16 cellular contexts compared by ENCODE assay signal in genomic region chr2:179596018-179596417, GRCh38.
DNase-seq lines count a peak whose midpoint lies in the region; ATAC-seq and TF ChIP-seq lines count a peak whose summit lies in the region.
"Had no signal": no experiment of that assay in that cellular context is flagged by ENCODE, and none has a peak within 500 bp of the region (broad histone marks: within the 10 kb centered on the region; RNA-seq: fewer than 3 reads in every experiment).

No MANE protein-coding gene starts in this region.

- intact Hi-C loops in IMR-90 (cut with micrococcal nuclease) = no loop called here
- intact Hi-C loops in aorta (cut with DNase I) = no loop called here

- in situ Hi-C loops in IMR-90 (cut with MboI; ENCODE audit: low sequenced_read_pairs) (no loop called here), brain microvascular endothelial cell (cut with HindIII; ENCODE audit: low pct_ligation_motif_present, low sequenced_read_pairs) (no loop called here)

- H3K9ac ChIP-seq in IMR-90 (ENCODE audit: low read depth, low read length) (no peak overlapping the region), Karpas-422 (ENCODE audit: low read length) (no peak overlapping the region)

- H3K56ac ChIP-seq in IMR-90 (ENCODE audit: extremely low read depth, insufficient read depth, low read length) = no peak overlapping the region

- H4K20me1 ChIP-seq in IMR-90 (ENCODE audit: insufficient read depth, low read length) (no peaks in the 10 kb centered on the region), Karpas-422 (ENCODE audit: insufficient read depth, low read depth, low read length) (no peaks in the 10 kb centered on the region)

- no peak overlapping the region for H3K4me3 Mint-ChIP-seq in naive thymus-derived CD8-positive, alpha-beta T cell
- H3K4me3 Mint-ChIP-seq: activated CD8-positive, alpha-beta memory T cell treated with anti-CD3 and anti-CD28 coated beads, Interleukin-2, amount 10 ng/mL, durations not matched to agents 7 days and 5 days had no signal

- H3K4me1 ChIP-seq in ACC112 (ENCODE audit: control insufficient read depth, insufficient read depth, low read length, unreplicated experiment) = peaks cover 30% of the 10 kb centered on the region
- peaks cover 3% of the 10 kb centered on the region for H3K4me1 ChIP-seq in IMR-90 (ENCODE audit: control insufficient read depth, insufficient read depth, low read length)
- no peaks in the 10 kb centered on the region for H3K4me1 ChIP-seq in aorta (ENCODE audit: control insufficient read depth in 1 of 2, insufficient read depth in 2 of 2, low read length in 2 of 2)
- H3K4me1 ChIP-seq in Karpas-422 (ENCODE audit: low read length) = no peaks in the 10 kb centered on the region
- H3K4me1 ChIP-seq: spleen had no signal

- H4K91ac ChIP-seq in IMR-90 (ENCODE audit: insufficient read depth, low read depth, low read length) = no peak overlapping the region

- H2AK9ac ChIP-seq in IMR-90 (replicated peaks; ENCODE audit: low read depth, low read length, poor library complexity) = no peak overlapping the region

- WGBS in IMR-90 (ENCODE audit: extremely low coverage in 2 of 2, insufficient read length in 1 of 2), 2 experiments = no CpG with 5 or more reads among the region's 1 CpG
- WGBS in aorta, 2 donors = 75 to 90% methylated on average over 1 of the region's 1 CpG

- H3K79me2 ChIP-seq in ACC112 (ENCODE audit: control insufficient read depth, insufficient read depth, low read length, unreplicated experiment) = no peaks in the 10 kb centered on the region
- H3K79me2 ChIP-seq in Karpas-422 (ENCODE audit: low read length) = no peaks in the 10 kb centered on the region

- H4K5ac ChIP-seq in IMR-90 (ENCODE audit: low read depth, low read length) = peak overlapping the region; percentile 61; the same call in 1 of the 2 replicates

- TF ChIP-seq CTCF in IMR-90 (conservative IDR thresholded peaks at IDR 0.05; ENCODE audit: low read depth, low read length) (no peak), brain microvascular endothelial cell (IDR thresholded peaks at IDR 0.05; ENCODE audit: low read depth, low read length, missing control alignments) (no peak)

- H2BK20ac ChIP-seq in IMR-90 (ENCODE audit: low read depth, low read length) = 0 out of 2 replicates have a peak overlapping the region, but pooled peaks have one; percentile 62

- H4K8ac ChIP-seq in IMR-90 (ENCODE audit: low read depth in 2 of 2, low read length in 2 of 2) = no peak overlapping the region

- TF ChIP-seq POLR2A in IMR-90 (IDR thresholded peaks at IDR 0.05; ENCODE audit: low read depth, low read length) = no peak

- H3K27ac Mint-ChIP-seq in naive thymus-derived CD8-positive, alpha-beta T cell = no peak overlapping the region
- H3K27ac Mint-ChIP-seq: activated CD8-positive, alpha-beta memory T cell treated with anti-CD3 and anti-CD28 coated beads, Interleukin-2, amount 10 ng/mL, durations not matched to agents 7 days and 5 days had no signal

- no peaks in the 10 kb centered on the region for H3K27me3 ChIP-seq in ACC112 (ENCODE audit: insufficient read depth, low read length)
- H3K27me3 ChIP-seq in IMR-90 (ENCODE audit: control insufficient read depth, insufficient read depth, low read length) = no peaks in the 10 kb centered on the region
- H3K27me3 ChIP-seq in brain microvascular endothelial cell (replicated peaks) = no peaks in the 10 kb centered on the region
- no peaks in the 10 kb centered on the region for H3K27me3 ChIP-seq in aorta (ENCODE audit: control insufficient read depth in 1 of 2, insufficient read depth in 2 of 2, low read length in 1 of 2)
- no peaks in the 10 kb centered on the region; the same call in 1 of the 2 replicates for H3K27me3 ChIP-seq in Karpas-422 (ENCODE audit: low read length)
- H3K27me3 ChIP-seq: spleen had no signal

- H3K27me3 Mint-ChIP-seq in naive thymus-derived CD8-positive, alpha-beta T cell = peaks cover 0 to 3% (median 2%) of the 10 kb centered on the region in 5 donors
- H3K27me3 Mint-ChIP-seq: activated CD8-positive, alpha-beta memory T cell treated with anti-CD3 and anti-CD28 coated beads, Interleukin-2, amount 10 ng/mL, durations not matched to agents 7 days and 5 days had no signal

- dilution Hi-C loops in IMR-90 (cut with HindIII; ENCODE audit: low sequenced_read_pairs, unreplicated experiment) = no loop called here

- H3K4me1 Mint-ChIP-seq in naive thymus-derived CD8-positive, alpha-beta T cell = no peaks in the 10 kb centered on the region
- H3K4me1 Mint-ChIP-seq: activated CD8-positive, alpha-beta memory T cell treated with anti-CD3 and anti-CD28 coated beads, Interleukin-2, amount 10 ng/mL, durations not matched to agents 7 days and 5 days had no signal

- H3K27ac ChIP-seq in ACC112 (ENCODE audit: low read depth, low read length) (peak overlapping the region; percentile 59), IMR-90 (ENCODE audit: insufficient read depth, low read length) (no peak overlapping the region), brain microvascular endothelial cell (no peak overlapping the region), aorta (ENCODE audit: low read depth in 1 of 2, low read length in 2 of 2) (no peak overlapping the region), Karpas-422 (ENCODE audit: low read length) (no peak overlapping the region)
- H3K27ac ChIP-seq: SK-N-MC, spleen, WERI-Rb-1 had no signal

- H3K36me3 Mint-ChIP-seq in naive thymus-derived CD8-positive, alpha-beta T cell = no peaks in the 10 kb centered on the region
- H3K36me3 Mint-ChIP-seq: activated CD8-positive, alpha-beta memory T cell treated with anti-CD3 and anti-CD28 coated beads, Interleukin-2, amount 10 ng/mL, durations not matched to agents 7 days and 5 days had no signal

- no peak for TF ChIP-seq RAD21 in IMR-90 (IDR thresholded peaks at IDR 0.05; ENCODE audit: low read length)

- H3K9me3 ChIP-seq in IMR-90 (ENCODE audit: control insufficient read depth, insufficient read depth, low read length) (no peaks in the 10 kb centered on the region), aorta (ENCODE audit: control insufficient read depth, low read length) (no peaks in the 10 kb centered on the region), Karpas-422 (ENCODE audit: low read length) (no peaks in the 10 kb centered on the region)
- H3K9me3 ChIP-seq: spleen had no signal

- no TSS peak for BruUV-seq in IMR-90 (replicated peaks; lab: Mats Ljungman, UMichigan)

- H3K4me2 ChIP-seq in IMR-90 (ENCODE audit: low read depth, low read length) (no peak overlapping the region), Karpas-422 (ENCODE audit: low read depth, low read length, poor library complexity, severe bottlenecking) (no peak overlapping the region)

- H2BK15ac ChIP-seq in IMR-90 (ENCODE audit: low read depth, low read length) = peak overlapping the region; percentile 4; the same call in 1 of the 3 replicates

- CTCF ChIA-PET in IMR-90 (lab: Yijun Ruan, JAX) = interaction anchor here (1.4 kb wide), 1 partner anchor 154 kb away, joined by 3 read pairs; no protein-coding TSS in a partner anchor

- POLR2A ChIA-PET in IMR-90 (lab: Charles Lee; ENCODE audit: unreplicated experiment) = interaction anchor here (0.6 kb wide), 1 partner anchor 23 kb away, joined by 3 read pairs; no protein-coding TSS in a partner anchor
- POLR2A ChIA-PET in naive thymus-derived CD8-positive, alpha-beta T cell (lab: Charles Lee) = no interaction called here

- no peaks in the 10 kb centered on the region for H3K9me3 Mint-ChIP-seq in naive thymus-derived CD8-positive, alpha-beta T cell

- H3K9me2 ChIP-seq in Karpas-422 (replicated peaks; ENCODE audit: insufficient read depth, low read length) = no peaks in the 10 kb centered on the region

- H3K18ac ChIP-seq in IMR-90 (ENCODE audit: low read depth, low read length) = peak overlapping the region; percentile 82; the same call in 1 of the 2 replicates

- H3K79me1 ChIP-seq in IMR-90 (ENCODE audit: low read depth in 1 of 2, low read length in 2 of 2) = no peaks in the 10 kb centered on the region

- H2AFZ ChIP-seq in ACC112 (ENCODE audit: low read length, unreplicated experiment) (peak overlapping the region; percentile 57), IMR-90 (replicated peaks; ENCODE audit: low read length, poor library complexity) (no peak overlapping the region), Karpas-422 (ENCODE audit: low read length) (no peak overlapping the region)

- no peaks in the 10 kb centered on the region for H3K9me1 ChIP-seq in IMR-90 (ENCODE audit: insufficient read depth, low read length)

- H2BK120ac ChIP-seq in IMR-90 (ENCODE audit: low read depth, low read length) = no peak overlapping the region

- H3K4me3 ChIP-seq in ACC112 (ENCODE audit: low read depth, low read length) = no peak overlapping the region
- H3K4me3 ChIP-seq in IMR-90 (ENCODE audit: insufficient read depth, low read depth, low read length) = no peak overlapping the region
- H3K4me3 ChIP-seq in brain microvascular endothelial cell (ENCODE audit: low read depth, low read length) = no peak overlapping the region
- H3K4me3 ChIP-seq in aorta (ENCODE audit: low read length in 2 of 2) = no peak overlapping the region
- no peak overlapping the region for H3K4me3 ChIP-seq in Karpas-422 (ENCODE audit: low read length)
- H3K4me3 ChIP-seq: SK-N-MC, spleen had no signal

- no peak overlapping the region for H3K4ac ChIP-seq in IMR-90 (ENCODE audit: low read depth, low read length)

- H2BK5ac ChIP-seq in IMR-90 (ENCODE audit: low read depth, low read length, poor library complexity, severe bottlenecking) = peak overlapping the region; percentile 63

- H3K14ac ChIP-seq in IMR-90 (replicated peaks; ENCODE audit: low read depth, low read length) = no peak overlapping the region

- H3K23ac ChIP-seq in IMR-90 (ENCODE audit: low read depth, low read length) = no peak overlapping the region

- ATAC-seq in IMR-90 (ENCODE audit: low read depth) (peak; percentile 19; the same call in 1 of the 2 replicates), aorta (ENCODE audit: low FRiP score) (no peak)
- ATAC-seq in naive thymus-derived CD8-positive, alpha-beta T cell = no peak
- ATAC-seq: activated CD8-positive, alpha-beta memory T cell treated with anti-CD3 and anti-CD28 coated beads, Interleukin-2, amount 10 ng/mL, durations not matched to agents 7 days and 5 days had no signal

- H3K36me3 ChIP-seq in ACC112 (ENCODE audit: insufficient read depth, low read length) = no peaks in the 10 kb centered on the region
- no peaks in the 10 kb centered on the region for H3K36me3 ChIP-seq in IMR-90 (ENCODE audit: control insufficient read depth, insufficient read depth, low read length)
- H3K36me3 ChIP-seq in brain microvascular endothelial cell (replicated peaks) = no peaks in the 10 kb centered on the region
- H3K36me3 ChIP-seq in aorta (ENCODE audit: control insufficient read depth in 1 of 2, insufficient read depth in 2 of 2, low read length in 1 of 2) = no peaks in the 10 kb centered on the region
- H3K36me3 ChIP-seq in Karpas-422 (ENCODE audit: insufficient read depth, low read length) = no peaks in the 10 kb centered on the region
- H3K36me3 ChIP-seq: spleen, WERI-Rb-1 had no signal

- H2AK5ac ChIP-seq in IMR-90 (ENCODE audit: low read depth, low read length) = no peak overlapping the region

- peak; percentile 88 for DNase-seq in IMR-90
- peak; percentile 82 for DNase-seq in brain microvascular endothelial cell
- peak; percentile 71 for DNase-seq in kidney glomerular epithelial cell (lab: John Stamatoyannopoulos, UW)
- no peak for DNase-seq in aorta
- DNase-seq in activated T-cell treated with anti-CD3 and anti-CD28 coated beads for 4 hours = no peak
- DNase-seq in Karpas-422 = no peak
- DNase-seq in naive thymus-derived CD8-positive, alpha-beta T cell = no peak
- DNase-seq: activated CD8-positive, alpha-beta memory T cell treated with anti-CD3 and anti-CD28 coated beads, Interleukin-2, amount 10 ng/mL, durations not matched to agents 7 days and 5 days; activated naive CD4-positive, alpha-beta T cell treated with Interleukin-2 at 50 U/mL for 16 hours; cerebellar nuclear complex; midbrain; NCI-H2171 treated with DMSO at 0.1 percent for 48 hours; spleen had no signal

Comparison
In these comparisons a context has a peak if more than half of its experiments do, and no peak if none do; other contexts are left out.
1. DNase-seq: peak in IMR-90 (single experiment), brain microvascular endothelial cell (single experiment) and kidney glomerular epithelial cell (single experiment); none in aorta (0 of 2), activated T-cell treated with anti-CD3 and anti-CD28 coated beads for 4 hours (single experiment), Karpas-422 (single experiment) and naive thymus-derived CD8-positive, alpha-beta T cell (0 of 10).